ENCODE assay signal across 11 cellular contexts in genomic region chr14:68253381-68253780, GRCh38.
"Had no signal": no experiment of that assay in that cellular context is flagged by ENCODE, and none has a peak within 500 bp of the region (broad histone marks: within the 10 kb centered on the region; RNA-seq: fewer than 3 reads in every experiment).

No MANE protein-coding gene starts in this region.

- H3K9me3 Mint-ChIP-seq: activated CD4-positive, alpha-beta T cell treated with anti-CD3 and anti-CD28 coated beads, Interleukin-2, amount 10 ng/mL, durations not matched to agents 24 days and 14 days; activated naive CD4-positive, alpha-beta T cell treated with anti-CD3 and anti-CD28 coated beads, Interleukin-2, amount 10 ng/mL, durations not matched to agents 7 days and 5 days; activated T-helper 2 cell treated with anti-CD3 and anti-CD28 coated beads, Interferon-gamma antibody, Interleukin-2, Interleukin-4, amounts not matched to agents 10 μg/mL and 5 μg/mL and 100 μg/mL, durations not matched to agents 14 hours and 24 hours and 36 hours had no signal

- H3K36me3 ChIP-seq: vagina had no signal

- ATAC-seq: left cardiac atrium had no signal

- H3K9me3 ChIP-seq: vagina had no signal

- H3K27me3 Mint-ChIP-seq: activated CD4-positive, alpha-beta T cell treated with anti-CD3 and anti-CD28 coated beads, Interleukin-2, amount 10 ng/mL, durations not matched to agents 24 days and 14 days; activated naive CD4-positive, alpha-beta T cell treated with anti-CD3 and anti-CD28 coated beads, Interleukin-2, amount 10 ng/mL, durations not matched to agents 7 days and 5 days had no signal

- H3K27me3 ChIP-seq: vagina had no signal

- H3K36me3 Mint-ChIP-seq: activated naive CD4-positive, alpha-beta T cell treated with anti-CD3 and anti-CD28 coated beads, Interleukin-2, amount 10 ng/mL, durations not matched to agents 7 days and 5 days had no signal

- H3K4me3 Mint-ChIP-seq: activated CD4-positive, alpha-beta T cell treated with anti-CD3 and anti-CD28 coated beads, Interleukin-2, amount 10 ng/mL, durations not matched to agents 24 days and 14 days; activated naive CD4-positive, alpha-beta T cell treated with anti-CD3 and anti-CD28 coated beads, Interleukin-2, amount 10 ng/mL, durations not matched to agents 7 days and 5 days had no signal

- H3K4me3 ChIP-seq: vagina had no signal

- DNase-seq: activated CD4-positive, alpha-beta T cell treated with anti-CD3 and anti-CD28 coated beads, Interleukin-2, amount 10 ng/mL, durations not matched to agents 24 days and 14 days; activated naive CD4-positive, alpha-beta T cell treated with anti-CD3 and anti-CD28 coated beads, Interleukin-2, amount 10 ng/mL, durations not matched to agents 7 days and 5 days; cortex of kidney; effector CD8-positive, alpha-beta T cell; hypothalamus; left cardiac atrium; retina; stimulated activated CD4-positive, alpha-beta T cell treated with anti-CD3 and anti-CD28 coated beads, Interleukin-15, amount 100 ng/mL, for 24 hours; stimulated activated CD4-positive, alpha-beta T cell treated with anti-CD3 and anti-CD28 coated beads, Interleukin-4, amount 100 ng/mL, for 4 hours had no signal

- H3K27ac Mint-ChIP-seq: activated CD4-positive, alpha-beta T cell treated with anti-CD3 and anti-CD28 coated beads, Interleukin-2, amount 10 ng/mL, durations not matched to agents 24 days and 14 days; activated naive CD4-positive, alpha-beta T cell treated with anti-CD3 and anti-CD28 coated beads, Interleukin-2, amount 10 ng/mL, durations not matched to agents 7 days and 5 days; activated T-helper 2 cell treated with anti-CD3 and anti-CD28 coated beads, Interferon-gamma antibody, Interleukin-2, Interleukin-4, amounts not matched to agents 10 μg/mL and 5 μg/mL and 100 μg/mL, durations not matched to agents 14 hours and 24 hours and 36 hours had no signal
